Comparison of ENCODE assay signal across 1 cellular context in genomic region chr2:218404351-218405145, GRCh38.
TF ChIP-seq lines count a peak whose summit lies in the region.

No MANE protein-coding gene starts in this region.

TF ChIP-seq in HepG2, 621 proteins besides CTCF, POLR2A, EP300 and RAD21 (continues in another document):
- no peak for TF ChIP-seq PRDM4 (CRISPR knock-in tag; IDR thresholded peaks at IDR 0.05; ENCODE audit: borderline replicate concordance)
- no peak for TF ChIP-seq ZBTB46 (CRISPR knock-in tag; IDR thresholded peaks at IDR 0.05; ENCODE audit: borderline replicate concordance)
- no peak for TF ChIP-seq ZSCAN21 (CRISPR knock-in tag; IDR thresholded peaks at IDR 0.05; ENCODE audit: borderline replicate concordance)
- no peak for TF ChIP-seq LBX2 (CRISPR knock-in tag; IDR thresholded peaks at IDR 0.05; ENCODE audit: borderline replicate concordance)
- TF ChIP-seq ZNF124 (CRISPR knock-in tag; IDR thresholded peaks at IDR 0.05) = no peak
- TF ChIP-seq TGIF2 (CRISPR knock-in tag; IDR thresholded peaks at IDR 0.05) = no peak
- no peak for TF ChIP-seq NAIF1 (CRISPR knock-in tag; IDR thresholded peaks at IDR 0.05; ENCODE audit: borderline replicate concordance)
- TF ChIP-seq HMGXB3 (CRISPR knock-in tag; IDR thresholded peaks at IDR 0.05; ENCODE audit: borderline replicate concordance) = no peak
- TF ChIP-seq SMAD3 (CRISPR knock-in tag; IDR thresholded peaks at IDR 0.05) = no peak
- TF ChIP-seq POLR2AphosphoS5 (IDR thresholded peaks at IDR 0.05; ENCODE audit: low read depth, low read length) = peak; percentile 24; the same call in 1 of the 2 replicates
- 0 out of 2 replicates have a peak, but pooled peaks have one; percentile 58 for TF ChIP-seq ZNF788 (CRISPR knock-in tag; IDR thresholded peaks at IDR 0.05; ENCODE audit: borderline replicate concordance)
- no peak for TF ChIP-seq ZNF691 (CRISPR knock-in tag; IDR thresholded peaks at IDR 0.05; ENCODE audit: borderline replicate concordance, low read depth)
- TF ChIP-seq ZC3H13 (CRISPR knock-in tag; IDR thresholded peaks at IDR 0.05) = peak; percentile 37; the same call in 1 of the 2 replicates
- TF ChIP-seq MAFF (IDR thresholded peaks at IDR 0.05; ENCODE audit: low read depth, low read length) = no peak
- no peak for TF ChIP-seq REL (CRISPR knock-in tag; conservative IDR thresholded peaks at IDR 0.05)
- TF ChIP-seq FLYWCH1 (CRISPR knock-in tag; IDR thresholded peaks at IDR 0.05) = no peak
- TF ChIP-seq RARG (CRISPR knock-in tag; IDR thresholded peaks at IDR 0.05; ENCODE audit: low read depth) = no peak; the same call in 1 of the 2 replicates
- TF ChIP-seq E2F1 (CRISPR knock-in tag; IDR thresholded peaks at IDR 0.05) = no peak
- no peak for TF ChIP-seq SMAD9 (CRISPR knock-in tag; IDR thresholded peaks at IDR 0.05)
- TF ChIP-seq FOXM1 (CRISPR knock-in tag; IDR thresholded peaks at IDR 0.05) = no peak
- no peak for TF ChIP-seq ZNF484 (CRISPR knock-in tag; IDR thresholded peaks at IDR 0.05; ENCODE audit: borderline replicate concordance, low read depth)
- TF ChIP-seq HNF4A (CRISPR knock-in tag; IDR thresholded peaks at IDR 0.05) = no peak
- TF ChIP-seq MYPOP (CRISPR knock-in tag; IDR thresholded peaks at IDR 0.05) = no peak
- TF ChIP-seq SOX13 (IDR thresholded peaks at IDR 0.05) = no peak
- TF ChIP-seq SOX13 (CRISPR knock-in tag; conservative IDR thresholded peaks at IDR 0.05 in 1 of 2, IDR thresholded peaks at IDR 0.05 in 1 of 2) = no peak
- no peak for TF ChIP-seq ZNF83 (CRISPR knock-in tag; IDR thresholded peaks at IDR 0.05; ENCODE audit: borderline replicate concordance)
- TF ChIP-seq CCDC6 (CRISPR knock-in tag; IDR thresholded peaks at IDR 0.05) = no peak
- no peak for TF ChIP-seq RXRA (CRISPR knock-in tag; IDR thresholded peaks at IDR 0.05)
- TF ChIP-seq ZNF18 (CRISPR knock-in tag; IDR thresholded peaks at IDR 0.05; ENCODE audit: insufficient replicate concordance) = no peak
- no peak for TF ChIP-seq ZNF230 (CRISPR knock-in tag; IDR thresholded peaks at IDR 0.05)
- TF ChIP-seq ELF3 (CRISPR knock-in tag; IDR thresholded peaks at IDR 0.05) = no peak
- TF ChIP-seq ZNF44 (CRISPR knock-in tag; IDR thresholded peaks at IDR 0.05) = no peak
- TF ChIP-seq CCAR2 (optimal IDR thresholded peaks at IDR 0.05; ENCODE audit: low read depth, low read length) = no peak
- TF ChIP-seq MZF1 (CRISPR knock-in tag; IDR thresholded peaks at IDR 0.05; ENCODE audit: borderline replicate concordance) = no peak
- peak; percentile 38; the same call in 1 of the 2 replicates for TF ChIP-seq HNF4G (IDR thresholded peaks at IDR 0.05; ENCODE audit: borderline replicate concordance, low read depth, low read length)
- no peak for TF ChIP-seq HNF4G (CRISPR knock-in tag; IDR thresholded peaks at IDR 0.05; ENCODE audit: borderline replicate concordance, low read depth)
- no peak for TF ChIP-seq KMT2A (CRISPR knock-in tag; IDR thresholded peaks at IDR 0.05)
- no peak for TF ChIP-seq MIER2 (CRISPR knock-in tag; IDR thresholded peaks at IDR 0.05)
- no peak for TF ChIP-seq CBX2 (IDR thresholded peaks at IDR 0.05; ENCODE audit: low read depth, low read length)
- no peak for TF ChIP-seq CBX2 (CRISPR knock-in tag; IDR thresholded peaks at IDR 0.05; ENCODE audit: low read depth)
- TF ChIP-seq MED1 (CRISPR knock-in tag; IDR thresholded peaks at IDR 0.05) = no peak
- 0 out of 2 replicates have a peak, but pooled peaks have one; percentile 16 for TF ChIP-seq ZNF609 (CRISPR knock-in tag; IDR thresholded peaks at IDR 0.05; ENCODE audit: borderline replicate concordance)
- no peak for TF ChIP-seq ZNF781 (CRISPR knock-in tag; IDR thresholded peaks at IDR 0.05; ENCODE audit: borderline replicate concordance, not compliant biosample characterization)
- TF ChIP-seq EEA1 (CRISPR knock-in tag; IDR thresholded peaks at IDR 0.05; ENCODE audit: borderline replicate concordance) = 0 out of 2 replicates have a peak, but pooled peaks have one; percentile 59
- TF ChIP-seq ZNF790 (CRISPR knock-in tag; IDR thresholded peaks at IDR 0.05; ENCODE audit: borderline replicate concordance) = no peak
